Comparison of ENCODE assay signal across 31 cellular contexts in genomic region chr15:83346342-83346741, GRCh38.
"Had no signal": no experiment of that assay in that cellular context is flagged by ENCODE, and none has a peak within 500 bp of the region (broad histone marks: within the 10 kb centered on the region; RNA-seq: fewer than 3 reads in every experiment).

No MANE protein-coding gene starts in this region.

- H3K9me3 Mint-ChIP-seq: natural killer cell; nephron; neural progenitor cell; stimulated activated naive CD8-positive, alpha-beta T cell treated with anti-CD3 and anti-CD28 coated beads, Interleukin-15, amount 100 ng/mL, for 72 hours; type B pancreatic cell had no signal

- H2AFZ ChIP-seq: neural progenitor cell, parathyroid adenoma had no signal

- H3K4me2 ChIP-seq: neural progenitor cell, smooth muscle cell had no signal

- H3K27ac Mint-ChIP-seq: natural killer cell; nephron; neural progenitor cell; progenitor cell of endocrine pancreas; stimulated activated memory B cell treated with anti-CD40 and anti-IgM and Interleukin-4, amounts not matched to agents 10 μg/mL and 1 μg/mL and 100 μg/mL, for 72 hours; stimulated activated naive CD8-positive, alpha-beta T cell treated with anti-CD3 and anti-CD28 coated beads, Interleukin-15, amount 100 ng/mL, for 72 hours; type B pancreatic cell had no signal

- ATAC-seq: natural killer cell; psoas muscle; right cardiac atrium; sciatic nerve; stimulated activated memory B cell treated with anti-CD40 and anti-IgM and Interleukin-4, amounts not matched to agents 10 μg/mL and 1 μg/mL and 100 μg/mL, for 72 hours; stimulated activated naive CD8-positive, alpha-beta T cell treated with anti-CD3 and anti-CD28 coated beads, Interleukin-15, amount 100 ng/mL, for 72 hours; stimulated activated naive CD8-positive, alpha-beta T cell treated with anti-CD3 and anti-CD28 coated beads, Interleukin-15, Interleukin-2, amounts not matched to agents 100 U/mL and 50 U/mL, for 24 hours; upper lobe of right lung had no signal

- H3K27ac ChIP-seq: neural progenitor cell, ovary, parathyroid adenoma, psoas muscle, skin epidermis, spleen, suprapubic skin, testis, tibial artery, transverse colon, upper lobe of right lung, uterus had no signal

- H3K27me3 ChIP-seq: neural progenitor cell, ovary, testis, tibial artery, transverse colon, uterus had no signal

- H3K4me3 Mint-ChIP-seq: natural killer cell; nephron; neural progenitor cell; stimulated activated memory B cell treated with anti-CD40 and anti-IgM and Interleukin-4, amounts not matched to agents 10 μg/mL and 1 μg/mL and 100 μg/mL, for 72 hours; stimulated activated naive CD8-positive, alpha-beta T cell treated with anti-CD3 and anti-CD28 coated beads, Interleukin-15, amount 100 ng/mL, for 72 hours; type B pancreatic cell had no signal

- H3K36me3 ChIP-seq: neural progenitor cell, ovary, spleen, suprapubic skin, tibial artery, transverse colon, upper lobe of right lung, uterus had no signal

- H3K36me3 Mint-ChIP-seq: natural killer cell; neural progenitor cell; stimulated activated memory B cell treated with anti-CD40 and anti-IgM and Interleukin-4, amounts not matched to agents 10 μg/mL and 1 μg/mL and 100 μg/mL, for 72 hours; type B pancreatic cell had no signal

- H3K27me3 Mint-ChIP-seq: stimulated activated memory B cell treated with anti-CD40 and anti-IgM and Interleukin-4, amounts not matched to agents 10 μg/mL and 1 μg/mL and 100 μg/mL, for 72 hours had no signal

- H3K4me1 Mint-ChIP-seq: natural killer cell; nephron; neural progenitor cell; stimulated activated memory B cell treated with anti-CD40 and anti-IgM and Interleukin-4, amounts not matched to agents 10 μg/mL and 1 μg/mL and 100 μg/mL, for 72 hours; stimulated activated naive CD8-positive, alpha-beta T cell treated with anti-CD3 and anti-CD28 coated beads, Interleukin-15, amount 100 ng/mL, for 72 hours had no signal

- H3K4me3 ChIP-seq: neural progenitor cell, ovary, psoas muscle, skin epidermis, smooth muscle cell, spleen, suprapubic skin, testis, tibial artery, transverse colon, upper lobe of right lung, uterus had no signal

- DNase-seq: natural killer cell; occipital lobe; ovary; posterior cingulate gyrus; psoas muscle; right cardiac atrium; spleen; stimulated activated CD4-positive, alpha-beta T cell treated with anti-CD3 and anti-CD28 coated beads, Interleukin-12 subunit alpha, Interleukin-12 subunit beta, amount 100 ng/mL, for 4 hours; stimulated activated CD4-positive, alpha-beta T cell treated with anti-CD3 and anti-CD28 coated beads, Interleukin-1b, Interleukin-23, amount 100 ng/mL, for 48 hours; stimulated activated CD4-positive, alpha-beta T cell treated with anti-CD3 and anti-CD28 coated beads, Interleukin-4, amount 100 ng/mL, for 1 hour; stimulated activated CD4-positive, alpha-beta T cell treated with anti-CD3 and anti-CD28 coated beads, Interleukin-4, amount 100 ng/mL, for 4 hours; stimulated activated CD8-positive, alpha-beta memory T cell treated with anti-CD3 and anti-CD28 coated beads, Interleukin-4, amount 100 ng/mL, for 48 hours; stimulated activated naive CD4-positive, alpha-beta T cell; stimulated activated naive CD8-positive, alpha-beta T cell treated with anti-CD3 and anti-CD28 coated beads, Interleukin-15, amount 100 ng/mL, for 72 hours; stimulated activated naive CD8-positive, alpha-beta T cell treated with anti-CD3 and anti-CD28 coated beads, Interleukin-15, Interleukin-2, amounts not matched to agents 100 U/mL and 50 U/mL, for 24 hours; substantia nigra; testis; tibial artery; transverse colon; upper lobe of right lung; uterus had no signal

- H3K4me1 ChIP-seq: neural progenitor cell, parathyroid adenoma, psoas muscle, spleen, suprapubic skin, testis, tibial artery, transverse colon, upper lobe of right lung, uterus had no signal

- H3K79me2 ChIP-seq: parathyroid adenoma had no signal

- H3K9ac ChIP-seq: neural progenitor cell, parathyroid adenoma had no signal

- H3K9me3 ChIP-seq: ovary, psoas muscle, spleen, suprapubic skin, testis, tibial artery, transverse colon, upper lobe of right lung, uterus had no signal
